ENCODE assay signal across 8 cellular contexts in the genomic region with DNA sequence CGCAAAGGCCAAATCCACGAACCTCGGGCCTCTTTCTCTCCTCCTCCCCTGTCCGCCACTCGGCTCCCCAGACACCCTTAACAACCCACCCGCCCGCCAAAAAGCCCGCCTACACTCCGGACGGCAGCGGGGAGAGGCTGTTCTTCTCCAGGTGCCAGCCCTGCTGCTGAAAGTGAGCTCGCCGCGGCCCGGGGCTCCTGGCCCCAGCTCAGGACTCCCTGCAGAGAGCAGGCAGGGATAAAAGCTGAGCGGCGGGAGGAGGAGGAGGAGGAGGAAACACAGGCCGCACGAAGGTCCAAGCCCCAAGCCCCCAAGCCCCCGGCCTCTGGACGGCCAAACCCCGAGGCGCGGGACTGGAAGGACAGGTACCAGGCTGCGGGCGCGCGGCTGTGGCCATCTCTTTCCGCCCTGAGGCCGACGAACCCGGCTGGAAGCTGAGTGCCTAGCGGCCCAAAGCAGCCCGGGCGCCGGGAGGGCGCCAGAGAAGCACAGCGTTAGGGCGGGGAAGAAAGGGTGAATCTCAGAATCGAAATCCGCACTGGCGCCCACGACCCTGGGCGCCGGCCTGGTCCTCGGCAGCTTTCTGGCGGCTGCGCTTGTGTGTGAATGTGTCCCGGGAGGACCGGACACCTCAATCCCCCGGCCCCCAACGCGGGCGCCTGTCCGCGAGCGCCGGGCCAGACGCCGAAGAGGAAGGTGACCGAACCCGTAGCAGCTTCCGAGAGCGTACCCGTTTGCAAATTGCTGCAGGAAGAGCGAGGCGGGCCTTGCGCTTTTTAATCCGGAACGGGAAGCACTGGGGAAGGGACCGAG. TPM values are rescaled to one million over a fixed set of nuclear protein-coding genes. Genes with fewer than 3 reads are reported as not detected.
DNase-seq lines count a peak whose midpoint lies in the region; ATAC-seq and TF ChIP-seq lines count a peak whose summit lies in the region.

No MANE protein-coding gene starts in this region.

- H3K36me3 ChIP-seq in trophoblast cell (ENCODE audit: control insufficient read depth in 1 of 2, insufficient read depth in 2 of 2, low read length in 2 of 2): no peaks in the 10 kb centered on the region

- no peak overlapping the region for H4K8ac ChIP-seq in trophoblast cell (ENCODE audit: low read depth, low read length)

- H2AFZ ChIP-seq in trophoblast cell (ENCODE audit: insufficient read depth, low read length, poor library complexity): no peak overlapping the region

- intact Hi-C loops in activated B cell treated with CpG ODN at 0.5 μM for 24 hours (cut with micrococcal nuclease): loop anchor here (1.0 to 10.0 kb wide), 2 partner anchors 7 to 1229 kb away; a partner anchor contains a TSS

- no peak overlapping the region for H3K18ac ChIP-seq in trophoblast cell (ENCODE audit: low read length)

- H2BK5ac ChIP-seq in trophoblast cell (ENCODE audit: low read depth, low read length, poor library complexity): no peak overlapping the region

- H3K36me3 Mint-ChIP-seq in activated B cell treated with CpG ODN at 0.5 μM for 24 hours (ENCODE audit: low read depth) (peaks cover 3% of the 10 kb centered on the region), glutamatergic neuron (ENCODE audit: unreplicated experiment) (peaks cover 9% of the 10 kb centered on the region)

- no peaks in the 10 kb centered on the region for H3K79me1 ChIP-seq in trophoblast cell (ENCODE audit: low read length)

- H3K79me2 ChIP-seq in trophoblast cell (ENCODE audit: control insufficient read depth, insufficient read depth, low read length, poor library complexity): no peaks in the 10 kb centered on the region

- DNase-seq in SIG-M5 treated with dmso at 0.1 percent for 504 hours (lab: John Stamatoyannopoulos, UW; ENCODE audit: unreplicated experiment) (peak; percentile 66), SIG-M5 (lab: John Stamatoyannopoulos, UW) (no peak), activated B cell treated with CpG ODN at 0.5 μM for 24 hours (no peak), glutamatergic neuron (peak; percentile 58), trophoblast cell (peak; percentile 49 to 67), cerebellar nuclear complex (lab: John Stamatoyannopoulos, UW) (no peak), NCI-H345 treated with DMSO at 0.1 percent for 48 hours (lab: John Stamatoyannopoulos, UW; ENCODE audit: unreplicated experiment) (no peak), H4 (ENCODE audit: low spot score) (no peak)

- H3K27me3 Mint-ChIP-seq in activated B cell treated with CpG ODN at 0.5 μM for 24 hours (peaks cover 75% of the 10 kb centered on the region), glutamatergic neuron (ENCODE audit: unreplicated experiment) (peaks cover 55% of the 10 kb centered on the region)

- peaks cover 90% of the 10 kb centered on the region for H3K27me3 ChIP-seq in trophoblast cell (ENCODE audit: insufficient read depth, low read length)

- POLR2A ChIA-PET in activated B cell treated with CpG ODN at 0.5 μM for 24 hours (lab: Charles Lee): interaction anchor here (0.6 to 0.7 kb wide), 2 partner anchors 248 to 1586 kb away, joined by 3 read pairs; no protein-coding TSS in a partner anchor

- no peak overlapping the region for H3K4me3 ChIP-seq in trophoblast cell (ENCODE audit: low read depth, low read length)

- CTCF ChIA-PET in activated B cell treated with CpG ODN at 0.5 μM for 24 hours (lab: Charles Lee): interaction anchor here (1.1 kb wide), 1 partner anchor 533 kb away, joined by 4 read pairs; no protein-coding TSS in a partner anchor

- peaks cover 17 to 22% of the 10 kb centered on the region in 2 experiments for H3K4me1 ChIP-seq in trophoblast cell (ENCODE audit: control insufficient read depth in 1 of 2, insufficient read depth in 2 of 2, low read length in 2 of 2)

- H2BK12ac ChIP-seq in trophoblast cell (ENCODE audit: low read length): no peak overlapping the region

- no peak for TF ChIP-seq CTCF in activated B cell treated with CpG ODN at 0.5 μM for 24 hours (IDR thresholded peaks at IDR 0.05)
- TF ChIP-seq CTCF in glutamatergic neuron (IDR thresholded peaks at IDR 0.05; ENCODE audit: partially characterized antibody, unreplicated experiment): no peak

- no peak overlapping the region for H3K23ac ChIP-seq in trophoblast cell (ENCODE audit: low read length)

- H3K4ac ChIP-seq in trophoblast cell (ENCODE audit: low read depth, low read length): no peak overlapping the region

- no CpG with 5 or more reads among the region's 71 CpGs for WGBS in trophoblast cell (ENCODE audit: extremely low coverage, insufficient coverage, insufficient read length)

- H2BK120ac ChIP-seq in trophoblast cell (ENCODE audit: insufficient read depth, low read length, poor library complexity): no peak overlapping the region

- no peak overlapping the region for H3K14ac ChIP-seq in trophoblast cell (ENCODE audit: low read length)

- H3K9me3 Mint-ChIP-seq in activated B cell treated with CpG ODN at 0.5 μM for 24 hours: peaks cover 18% of the 10 kb centered on the region
- peaks cover 59% of the 10 kb centered on the region for H3K9me3 Mint-ChIP-seq in glutamatergic neuron (ENCODE audit: unreplicated experiment)

- no peak overlapping the region for H4K91ac ChIP-seq in trophoblast cell (ENCODE audit: low read depth, low read length)

- no peak overlapping the region for H3K9ac ChIP-seq in trophoblast cell (ENCODE audit: low read length)

- H3K4me1 Mint-ChIP-seq in activated B cell treated with CpG ODN at 0.5 μM for 24 hours (peaks cover 65% of the 10 kb centered on the region), glutamatergic neuron (ENCODE audit: low read depth, unreplicated experiment) (peaks cover 17% of the 10 kb centered on the region)

- H3K27ac ChIP-seq in trophoblast cell (ENCODE audit: low read depth, low read length): no peak overlapping the region

- H2AK5ac ChIP-seq in trophoblast cell (ENCODE audit: low read length): no peak overlapping the region

- ATAC-seq in activated B cell treated with CpG ODN at 0.5 μM for 24 hours (ENCODE audit: low read depth): no peak

- peaks cover 11% of the 10 kb centered on the region for H3K9me3 ChIP-seq in trophoblast cell (ENCODE audit: insufficient read depth, low read depth, low read length)

- H3K4me2 ChIP-seq in trophoblast cell (ENCODE audit: low read length): peak overlapping the region; percentile 69

- H4K12ac ChIP-seq in trophoblast cell (ENCODE audit: low read depth, low read length): no peak overlapping the region

- H3K4me3 Mint-ChIP-seq in activated B cell treated with CpG ODN at 0.5 μM for 24 hours (peak overlapping the region; percentile 71), glutamatergic neuron (ENCODE audit: unreplicated experiment) (peak overlapping the region; percentile 97)

- peak overlapping the region; percentile 66 for H3K27ac Mint-ChIP-seq in activated B cell treated with CpG ODN at 0.5 μM for 24 hours
- H3K27ac Mint-ChIP-seq in glutamatergic neuron (ENCODE audit: unreplicated experiment): peak overlapping the region; percentile 89

RNA-seq across cellular contexts. Expression of a gene that starts 3.2 kb away (rescaled TPM):
- total RNA-seq in activated B cell treated with CpG ODN at 0.5 μM for 24 hours (0.12 TPM in 1 of 2 replicates, not detected in the other), glutamatergic neuron (ENCODE audit: unreplicated experiment) (48.5 TPM)
- 0.04 and 0.05 TPM in 2 replicates for polyA plus RNA-seq in trophoblast cell (2013)
- total RNA-seq in H4 (2014; rRNA removed; shearing (Covaris generic)): 34.1 and 37.3 TPM in 2 replicates

Comparison
In these comparisons a context has a peak if more than half of its experiments do, and no peak if none do; other contexts are left out.
1. DNase-seq: peak in SIG-M5 treated with dmso at 0.1 percent for 504 hours (single experiment), glutamatergic neuron (single experiment) and trophoblast cell (2 of 2); none in SIG-M5 (single experiment), activated B cell treated with CpG ODN at 0.5 μM for 24 hours (single experiment), cerebellar nuclear complex (0 of 2), NCI-H345 treated with DMSO at 0.1 percent for 48 hours (single experiment) and H4 (single experiment).
2. RNA of a gene that starts 3.2 kb away (total RNA-seq): 48.5 TPM in glutamatergic neuron (single experiment) and 34.1 to 37.3 TPM in H4; 0.12 TPM in activated B cell treated with CpG ODN at 0.5 μM for 24 hours; every median in the first group is over 10 times any median in the second.